Comparison of ENCODE assay signal across 8 cellular contexts in genomic region chr2:72144412-72144745, GRCh38. TPM values are rescaled to one million over a fixed set of nuclear protein-coding genes. Genes with fewer than 3 reads are reported as not detected.
DNase-seq lines count a peak whose midpoint lies in the region; ATAC-seq and TF ChIP-seq lines count a peak whose summit lies in the region.

No MANE protein-coding gene starts in this region.

- peaks cover 27% of the 10 kb centered on the region for H3K4me1 Mint-ChIP-seq in activated naive CD4-positive, alpha-beta T cell treated with anti-CD3 and anti-CD28 coated beads, Interleukin-2, amount 10 ng/mL, durations not matched to agents 7 days and 5 days
- peaks cover 17% of the 10 kb centered on the region for H3K4me1 Mint-ChIP-seq in endodermal cell

- H3K9ac ChIP-seq in endodermal cell (ENCODE audit: extremely low read depth, low read length, poor library complexity, severe bottlenecking), result no peak overlapping the region
- no peak overlapping the region for H3K9ac ChIP-seq in muscle layer of colon (ENCODE audit: low read length)

- peaks cover 89% of the 10 kb centered on the region for H3K27me3 Mint-ChIP-seq in activated naive CD4-positive, alpha-beta T cell treated with anti-CD3 and anti-CD28 coated beads, Interleukin-2, amount 10 ng/mL, durations not matched to agents 7 days and 5 days
- peaks cover 95% of the 10 kb centered on the region for H3K27me3 Mint-ChIP-seq in endodermal cell (ENCODE audit: insufficient read depth)

- WGBS in endodermal cell (ENCODE audit: insufficient coverage in 1 of 2, insufficient read length in 1 of 2), 2 experiments, result 0 to 2% methylated on average over 4 to 20 of the region's 27 CpGs

- H3K36me3 Mint-ChIP-seq in activated naive CD4-positive, alpha-beta T cell treated with anti-CD3 and anti-CD28 coated beads, Interleukin-2, amount 10 ng/mL, durations not matched to agents 7 days and 5 days, result peaks cover 10% of the 10 kb centered on the region
- peaks cover 4% of the 10 kb centered on the region for H3K36me3 Mint-ChIP-seq in endodermal cell (ENCODE audit: low read depth)

- TF ChIP-seq CTCF in endodermal cell (conservative IDR thresholded peaks at IDR 0.05) (no peak), upper lobe of right lung (IDR thresholded peaks at IDR 0.05) (no peak), brain microvascular endothelial cell (IDR thresholded peaks at IDR 0.05; ENCODE audit: low read depth, low read length, missing control alignments) (no peak)

- ATAC-seq in upper lobe of right lung, result no peak
- ATAC-seq in GM18868 (IDR thresholded peaks at IDR 0.05; ENCODE audit: unreplicated experiment), result no peak

- H3K27ac Mint-ChIP-seq in activated naive CD4-positive, alpha-beta T cell treated with anti-CD3 and anti-CD28 coated beads, Interleukin-2, amount 10 ng/mL, durations not matched to agents 7 days and 5 days, result no peak overlapping the region
- H3K27ac Mint-ChIP-seq in endodermal cell, result no peak overlapping the region

- CTCF ChIA-PET in activated naive CD4-positive, alpha-beta T cell treated with anti-CD3 and anti-CD28 coated beads, Interleukin-2, amount 10 ng/mL, durations not matched to agents 7 days and 5 days (lab: Charles Lee), result no interaction called here

- peaks cover 99% of the 10 kb centered on the region for H3K27me3 ChIP-seq in endodermal cell (ENCODE audit: control insufficient read depth, insufficient read depth, low read length, poor library complexity, severe bottlenecking)
- peaks cover 30 to 50% of the 10 kb centered on the region in 2 donors for H3K27me3 ChIP-seq in muscle layer of colon (ENCODE audit: control insufficient read depth in 1 of 2, insufficient read depth in 2 of 2, low read length in 2 of 2)
- H3K27me3 ChIP-seq in upper lobe of right lung, result peaks cover 64% of the 10 kb centered on the region
- peaks cover 46% of the 10 kb centered on the region for H3K27me3 ChIP-seq in brain microvascular endothelial cell (replicated peaks)

- peak overlapping the region; percentile 65 for H3K4me3 ChIP-seq in endodermal cell (ENCODE audit: low read length)
- H3K4me3 ChIP-seq in muscle layer of colon (ENCODE audit: low read depth in 1 of 2, low read length in 2 of 2), result peak overlapping the region; percentile 41 to 45
- peak overlapping the region; percentile 46 for H3K4me3 ChIP-seq in upper lobe of right lung
- no peak overlapping the region for H3K4me3 ChIP-seq in brain microvascular endothelial cell (ENCODE audit: low read depth, low read length)

- intact Hi-C loops in upper lobe of right lung (cut with DNase I), result loop anchor here (10.0 kb wide), 1 partner anchor 220 kb away; no protein-coding TSS in a partner anchor

- H3K4me3 Mint-ChIP-seq in activated naive CD4-positive, alpha-beta T cell treated with anti-CD3 and anti-CD28 coated beads, Interleukin-2, amount 10 ng/mL, durations not matched to agents 7 days and 5 days, result no peak overlapping the region
- H3K4me3 Mint-ChIP-seq in endodermal cell, result peak overlapping the region; percentile 54

- peak; percentile 16 for DNase-seq in activated naive CD4-positive, alpha-beta T cell treated with anti-CD3 and anti-CD28 coated beads, Interleukin-2, amount 10 ng/mL, durations not matched to agents 7 days and 5 days
- DNase-seq in activated naive CD4-positive, alpha-beta T cell (lab: John Stamatoyannopoulos, UW), result no peak
- no peak for DNase-seq in endodermal cell
- no peak for DNase-seq in upper lobe of right lung
- DNase-seq in brain microvascular endothelial cell, result no peak
- no peak for DNase-seq in stimulated activated CD4-positive, alpha-beta T cell treated with anti-CD3 and anti-CD28 coated beads, Interleukin-2, amount 100 ng/mL, for 24 hours

- H3K9me3 Mint-ChIP-seq in activated naive CD4-positive, alpha-beta T cell treated with anti-CD3 and anti-CD28 coated beads, Interleukin-2, amount 10 ng/mL, durations not matched to agents 7 days and 5 days, result no peaks in the 10 kb centered on the region
- peaks cover 14% of the 10 kb centered on the region for H3K9me3 Mint-ChIP-seq in endodermal cell

- no peak overlapping the region for H3K27ac ChIP-seq in endodermal cell (ENCODE audit: low read depth, low read length)
- H3K27ac ChIP-seq in muscle layer of colon (ENCODE audit: low read depth, low read length), result no peak overlapping the region
- H3K27ac ChIP-seq in upper lobe of right lung, result no peak overlapping the region
- no peak overlapping the region for H3K27ac ChIP-seq in brain microvascular endothelial cell

- H3K9me3 ChIP-seq in endodermal cell (ENCODE audit: control insufficient read depth, low read length), result peaks cover 14% of the 10 kb centered on the region
- H3K9me3 ChIP-seq in muscle layer of colon (ENCODE audit: low read length), result peaks cover 3% of the 10 kb centered on the region
- H3K9me3 ChIP-seq in upper lobe of right lung, result no peaks in the 10 kb centered on the region

- in situ Hi-C loops in brain microvascular endothelial cell (cut with HindIII; ENCODE audit: low pct_ligation_motif_present, low sequenced_read_pairs), result no loop called here

- H3K4me1 ChIP-seq in endodermal cell (ENCODE audit: control insufficient read depth, insufficient read depth, low read length) (no peaks in the 10 kb centered on the region), muscle layer of colon (ENCODE audit: insufficient read depth, low read length) (peaks cover 52% of the 10 kb centered on the region), upper lobe of right lung (peaks cover 57% of the 10 kb centered on the region)

- H3K36me3 ChIP-seq in endodermal cell (ENCODE audit: control insufficient read depth, insufficient read depth, low read length) (no peaks in the 10 kb centered on the region), muscle layer of colon (ENCODE audit: insufficient read depth, low read length) (no peaks in the 10 kb centered on the region), upper lobe of right lung (no peaks in the 10 kb centered on the region), brain microvascular endothelial cell (replicated peaks) (no peaks in the 10 kb centered on the region)

RNA-seq across cellular contexts. Expression of gene CYP26B1, which starts 3.3 kb away (rescaled TPM):
- total RNA-seq in endodermal cell, result under 1 TPM; 0.09 to 0.91 TPM
- polyA plus RNA-seq in endodermal cell (2013, experiment 1 of 2), result 8.0 TPM
- polyA plus RNA-seq in endodermal cell (2013, experiment 2 of 2), result 7.7 TPM
- 3.8 TPM for total RNA-seq in upper lobe of right lung
